8 cellular contexts compared by ENCODE assay signal in the genomic region with DNA sequence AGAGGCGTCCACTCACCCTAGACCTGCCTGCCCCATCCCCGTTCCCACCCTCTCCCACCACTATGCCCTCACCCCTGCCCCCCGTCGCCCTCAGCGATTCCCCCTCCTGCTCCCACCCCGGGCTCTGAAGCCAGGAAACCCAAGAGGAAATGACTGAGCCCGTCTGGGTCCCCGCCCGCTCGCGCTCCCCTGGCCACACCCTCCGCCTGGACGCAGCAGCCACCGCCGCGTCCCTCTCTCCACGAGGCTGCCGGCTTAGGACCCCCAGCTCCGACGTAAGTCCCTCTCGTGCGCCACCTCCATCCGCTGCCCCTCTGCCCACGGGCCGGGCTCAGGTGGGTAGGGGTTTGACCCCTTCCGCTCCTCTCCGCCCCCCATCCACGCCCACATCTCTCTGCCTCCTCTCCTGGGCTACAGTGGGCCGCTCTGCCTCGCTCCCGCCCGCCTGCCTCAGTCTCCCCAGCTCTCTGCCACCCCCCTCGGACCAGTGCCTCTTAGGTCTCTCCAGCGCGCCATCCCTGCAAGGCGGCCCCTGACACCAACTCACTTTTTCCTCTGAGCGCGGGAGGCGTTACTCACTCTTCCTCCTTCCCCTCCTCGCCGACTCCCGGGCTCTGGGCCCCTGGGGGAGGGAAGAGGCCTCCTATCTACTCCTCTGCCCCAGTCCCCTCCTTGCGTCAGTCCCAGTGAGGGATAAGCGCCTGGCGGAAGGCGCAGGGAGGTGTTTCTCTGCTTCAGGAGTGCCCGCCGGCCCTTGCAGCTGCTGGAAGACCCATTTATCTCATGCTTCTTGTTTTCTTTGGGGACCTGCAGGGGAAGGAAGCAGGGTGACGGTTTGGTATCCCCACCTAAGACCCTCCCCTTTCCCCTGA. TPM values are rescaled to one million over a fixed set of nuclear protein-coding genes. Genes with fewer than 3 reads are reported as not detected.
A peak's percentile ranks its signal among the peaks of the same experiment; 100 is the strongest.
DNase-seq lines count a peak whose midpoint lies in the region; ATAC-seq and TF ChIP-seq lines count a peak whose summit lies in the region.

A gene with protein sequence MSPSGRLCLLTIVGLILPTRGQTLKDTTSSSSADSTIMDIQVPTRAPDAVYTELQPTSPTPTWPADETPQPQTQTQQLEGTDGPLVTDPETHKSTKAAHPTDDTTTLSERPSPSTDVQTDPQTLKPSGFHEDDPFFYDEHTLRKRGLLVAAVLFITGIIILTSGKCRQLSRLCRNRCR (plus strand): TSS at position 201 of the 872 bp plus-strand sequence. CDS start 816 bp downstream, outside the sequence.

- H3K27ac ChIP-seq in OCI-LY1 (ENCODE audit: low read depth, low read length, poor library complexity, severe bottlenecking), result peak within 1 kb of the TSS; percentile 55
- H3K27ac ChIP-seq in epithelial cell of prostate, result peak within 1 kb of the TSS; percentile 67

- H3K36me3 ChIP-seq in OCI-LY1 (ENCODE audit: insufficient read depth, low read length), result peaks cover 37% of the 10 kb centered on the region

- H3K4me2 ChIP-seq in OCI-LY1 (ENCODE audit: low read length), result peak within 1 kb of the TSS; percentile 77

- peaks cover 43 to 61% (median 59%) of the 10 kb centered on the region in 3 donors for H3K4me1 Mint-ChIP-seq in naive B cell
- H3K4me1 Mint-ChIP-seq in stimulated activated naive B cell treated with anti-CD40 and anti-IgM and Interleukin-4, amounts not matched to agents 10 μg/mL and 1 μg/mL and 100 μg/mL, for 72 hours, result peaks cover 26 to 69% of the 10 kb centered on the region in 2 donors

- ATAC-seq in naive B cell (ENCODE audit: low read depth in 2 of 2), result peak; percentile 65 to 74
- ATAC-seq in stimulated activated naive B cell treated with anti-CD40 and anti-IgM and Interleukin-4, amounts not matched to agents 10 μg/mL and 1 μg/mL and 100 μg/mL, for 72 hours (replicated peaks), result peak; percentile 74 to 76

- H3K4me3 Mint-ChIP-seq in naive B cell, result peak within 1 kb of the TSS; percentile 91 to 100 (median 100)
- peak within 1 kb of the TSS; percentile 94 to 96 for H3K4me3 Mint-ChIP-seq in stimulated activated naive B cell treated with anti-CD40 and anti-IgM and Interleukin-4, amounts not matched to agents 10 μg/mL and 1 μg/mL and 100 μg/mL, for 72 hours

- no peak for TF ChIP-seq CTCF in OCI-LY1 (IDR thresholded peaks at IDR 0.05; ENCODE audit: low read length)

- no peaks in the 10 kb centered on the region for H3F3A ChIP-seq in OCI-LY1 (ENCODE audit: insufficient read depth, low read length)

- peaks cover 0 to 2% (median 0%) of the 10 kb centered on the region in 7 donors for H3K9me3 Mint-ChIP-seq in naive B cell
- no peaks in the 10 kb centered on the region for H3K9me3 Mint-ChIP-seq in stimulated activated naive B cell treated with anti-CD40 and anti-IgM and Interleukin-4, amounts not matched to agents 10 μg/mL and 1 μg/mL and 100 μg/mL, for 72 hours

- no peaks in the 10 kb centered on the region for H3K27me3 ChIP-seq in OCI-LY1 (ENCODE audit: insufficient read depth, low read length)

- peaks cover 13 to 32% of the 10 kb centered on the region in 2 donors for H3K36me3 Mint-ChIP-seq in naive B cell
- H3K36me3 Mint-ChIP-seq in stimulated activated naive B cell treated with anti-CD40 and anti-IgM and Interleukin-4, amounts not matched to agents 10 μg/mL and 1 μg/mL and 100 μg/mL, for 72 hours, result peaks cover 35 to 47% of the 10 kb centered on the region in 2 donors

- no peaks in the 10 kb centered on the region for H3K9me2 ChIP-seq in OCI-LY1 (ENCODE audit: low read depth, low read length)

- H4K20me1 ChIP-seq in OCI-LY1 (ENCODE audit: insufficient read depth, low read length), result no peaks in the 10 kb centered on the region

- H3K9me3 ChIP-seq in OCI-LY1 (ENCODE audit: low read length), result no peaks in the 10 kb centered on the region

- H2AFZ ChIP-seq in OCI-LY1 (ENCODE audit: low read length), result no peak within 1 kb of the TSS

- peak within 1 kb of the TSS; percentile 72 for H3K9ac ChIP-seq in OCI-LY1 (ENCODE audit: low read length)

- H3K79me2 ChIP-seq in OCI-LY1 (ENCODE audit: insufficient read depth, low read length), result no peaks in the 10 kb centered on the region

- peak within 1 kb of the TSS; percentile 92 to 98 (median 98) for H3K27ac Mint-ChIP-seq in naive B cell
- H3K27ac Mint-ChIP-seq in stimulated activated naive B cell treated with anti-CD40 and anti-IgM and Interleukin-4, amounts not matched to agents 10 μg/mL and 1 μg/mL and 100 μg/mL, for 72 hours, result peak within 1 kb of the TSS; percentile 96

- H3K4me1 ChIP-seq in OCI-LY1 (ENCODE audit: insufficient read depth, low read length, severe bottlenecking), result peaks cover 23% of the 10 kb centered on the region

- H3K27me3 Mint-ChIP-seq in naive B cell, result no peaks in the 10 kb centered on the region
- H3K27me3 Mint-ChIP-seq in stimulated activated naive B cell treated with anti-CD40 and anti-IgM and Interleukin-4, amounts not matched to agents 10 μg/mL and 1 μg/mL and 100 μg/mL, for 72 hours, result peaks cover 0 to 5% of the 10 kb centered on the region in 2 donors

- DNase-seq in 8988T, result peak; percentile 85
- peak; percentile 71 for DNase-seq in GM19238 (ENCODE audit: insufficient read length, low spot score)
- peak; percentile 71 for DNase-seq in activated CD8-positive, alpha-beta memory T cell treated with anti-CD3 and anti-CD28 coated beads, Interleukin-2, amount 50 U/mL, for 24 hours (ENCODE audit: extremely low read depth)
- DNase-seq in epithelial cell of prostate (ENCODE audit: low read depth, low spot score), result no peak
- peak; percentile 55 for DNase-seq in naive B cell
- DNase-seq in stimulated activated naive B cell treated with anti-CD40 and anti-IgM and Interleukin-4, amounts not matched to agents 10 μg/mL and 1 μg/mL and 100 μg/mL, for 72 hours, result peak; percentile 47
- no peak for DNase-seq in pons (ENCODE audit: low spot score)

- H3K4me3 ChIP-seq in OCI-LY1 (ENCODE audit: low read depth, low read length, poor library complexity, severe bottlenecking), result peak within 1 kb of the TSS; percentile 68

RNA-seq across cellular contexts. Expression of the gene that starts here (rescaled TPM):
- 100 to 1,000 TPM; 290 to 440 (median 351) TPM for polyA plus RNA-seq in naive B cell (ENCODE audit: low read depth in 6 of 6)

Comparison
In these comparisons a context has a peak if more than half of its experiments do, and no peak if none do; other contexts are left out.
1. DNase-seq: peak in 8988T (single experiment), GM19238 (single experiment), activated CD8-positive, alpha-beta memory T cell treated with anti-CD3 and anti-CD28 coated beads, Interleukin-2, amount 50 U/mL, for 24 hours (single experiment), naive B cell (single experiment) and stimulated activated naive B cell treated with anti-CD40 and anti-IgM and Interleukin-4, amounts not matched to agents 10 μg/mL and 1 μg/mL and 100 μg/mL, for 72 hours (single experiment); none in epithelial cell of prostate (single experiment) and pons (single experiment).